ENCODE assay signal across 1 cellular context in genomic region chr15:62787401-62787800, GRCh38.
TF ChIP-seq lines count a peak whose summit lies in the region.

No MANE protein-coding gene starts in this region.

TF ChIP-seq in IMR-90, 13 proteins besides CTCF, POLR2A, EP300 and RAD21 (continued from another document):
- TF ChIP-seq USF2 (IDR thresholded peaks at IDR 0.05; ENCODE audit: low read depth, low read length): no peak
- no peak for TF ChIP-seq NFE2L2 (IDR thresholded peaks at IDR 0.05; ENCODE audit: low read depth, low read length)
- TF ChIP-seq MAFK (IDR thresholded peaks at IDR 0.05; ENCODE audit: low read depth, low read length): no peak
- TF ChIP-seq FOS (IDR thresholded peaks at IDR 0.05; ENCODE audit: low read depth, low read length): no peak
